8 cellular contexts compared by ENCODE assay signal in the genomic region with DNA sequence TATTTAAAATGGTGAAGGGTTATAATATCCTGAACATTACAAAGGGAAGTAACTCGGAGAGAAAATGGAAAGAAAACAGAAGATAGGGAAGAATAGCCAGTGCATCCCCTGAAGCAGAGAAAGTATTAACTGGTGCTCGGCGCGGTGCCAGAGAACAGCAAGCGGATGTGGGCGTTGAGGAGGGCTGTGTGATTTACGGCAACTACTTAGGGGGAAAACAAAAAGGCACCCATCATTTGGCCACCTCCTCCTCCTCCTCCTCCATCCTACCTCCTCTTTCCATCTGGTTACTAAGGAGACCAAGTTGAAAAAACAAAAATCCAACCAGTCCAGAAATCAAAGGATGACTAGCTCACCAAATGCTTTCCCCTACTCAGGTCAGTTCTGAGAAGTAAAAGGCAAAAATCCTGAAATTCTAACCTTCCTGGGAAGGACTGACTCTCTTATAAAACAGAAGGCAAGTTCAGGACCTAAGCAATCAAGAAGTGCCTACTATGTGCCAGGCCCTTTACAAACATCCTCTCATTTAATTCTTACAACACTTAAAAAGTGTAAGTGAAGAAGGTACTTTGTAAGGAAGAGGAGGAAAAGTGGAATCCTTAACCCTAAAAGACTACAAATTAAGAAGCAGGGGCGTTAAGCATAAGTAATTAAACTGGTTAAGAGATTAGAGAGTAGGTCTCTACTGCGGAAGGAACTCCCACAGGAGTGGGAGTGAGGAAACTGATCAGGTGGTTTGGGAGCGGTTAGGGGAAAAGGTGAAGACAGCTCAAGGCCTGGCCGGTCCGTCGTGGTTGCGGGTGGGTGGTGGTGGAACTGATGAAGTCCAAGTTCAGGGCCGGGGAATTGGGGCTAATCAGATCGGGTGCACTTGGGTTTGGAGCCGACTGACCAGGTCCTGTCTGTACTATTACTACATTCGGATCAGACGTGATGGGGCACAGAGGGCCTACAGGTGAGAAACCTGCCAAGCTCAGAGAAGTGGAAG. TPM values are rescaled to one million over a fixed set of nuclear protein-coding genes. Genes with fewer than 3 reads are reported as not detected.
DNase-seq lines count a peak whose midpoint lies in the region; ATAC-seq and TF ChIP-seq lines count a peak whose summit lies in the region.

No MANE protein-coding gene starts in this region.

- no peaks in the 10 kb centered on the region for H3K9me3 Mint-ChIP-seq in effector memory CD8-positive, alpha-beta T cell

- H3K4me1 ChIP-seq in mucosa of descending colon (ENCODE audit: low read depth) (peaks cover 15% of the 10 kb centered on the region), tibial nerve (peaks cover 0 to 46% (median 5%) of the 10 kb centered on the region in 4 donors)

- peak overlapping the region; percentile 93 to 94 for H3K27ac Mint-ChIP-seq in effector memory CD8-positive, alpha-beta T cell

- no peaks in the 10 kb centered on the region for H3K9me3 ChIP-seq in mucosa of descending colon
- H3K9me3 ChIP-seq in tibial nerve, result no peaks in the 10 kb centered on the region

- H3K4me3 ChIP-seq in GM06990 (replicated peaks; ENCODE audit: low read depth, low read length) (peak overlapping the region; percentile 80), mucosa of descending colon (peak overlapping the region; percentile 81), tibial nerve (peak overlapping the region; percentile 53 to 95 (median 72))

- H3K36me3 ChIP-seq in GM06990 (ENCODE audit: control insufficient read depth, insufficient read depth, low read length) (no peaks in the 10 kb centered on the region; the same call in 1 of the 2 replicates), mucosa of descending colon (ENCODE audit: low read depth) (no peaks in the 10 kb centered on the region), tibial nerve (peaks cover 0 to 23% (median 0%) of the 10 kb centered on the region in 3 donors)

- 9 to 10% methylated on average over 19 of the region's 19 CpGs for WGBS in tibial nerve, 2 donors

- H3K4me3 Mint-ChIP-seq in effector memory CD8-positive, alpha-beta T cell, result peak overlapping the region; percentile 88 to 97

- H3K27me3 ChIP-seq in GM06990 (replicated peaks; ENCODE audit: control insufficient read depth, insufficient read depth, low read length), result no peaks in the 10 kb centered on the region
- H3K27me3 ChIP-seq in tibial nerve, result no peaks in the 10 kb centered on the region

- ATAC-seq in effector memory CD8-positive, alpha-beta T cell (replicated peaks), result peak; percentile 46
- ATAC-seq in mucosa of descending colon, result peak; percentile 57
- no peak for ATAC-seq in GM19463 (IDR thresholded peaks at IDR 0.05; ENCODE audit: unreplicated experiment)
- ATAC-seq in GM19455 (IDR thresholded peaks at IDR 0.05; ENCODE audit: unreplicated experiment), result no peak

- no peak for TF ChIP-seq CTCF in GM06990 (IDR thresholded peaks at IDR 0.05; ENCODE audit: insufficient read depth, low read length, poor library complexity, severe bottlenecking)
- no peak for TF ChIP-seq CTCF in mucosa of descending colon (IDR thresholded peaks at IDR 0.05)
- TF ChIP-seq CTCF in tibial nerve (IDR thresholded peaks at IDR 0.05), result no peak

- H3K27me3 Mint-ChIP-seq in effector memory CD8-positive, alpha-beta T cell, result no peaks in the 10 kb centered on the region

- no peak for TF ChIP-seq EP300 in tibial nerve (IDR thresholded peaks at IDR 0.05)

- TF ChIP-seq POLR2A in tibial nerve (IDR thresholded peaks at IDR 0.05), result no peak

- H3K27ac ChIP-seq in tibial nerve, result peak overlapping the region in 2 of 4 donors; percentile 73 to 75

- intact Hi-C loops in mucosa of descending colon (cut with DNase I, micrococcal nuclease), result no loop called here

- peaks cover 27 to 42% of the 10 kb centered on the region in 2 donors for H3K4me1 Mint-ChIP-seq in effector memory CD8-positive, alpha-beta T cell (ENCODE audit: low read depth in 2 of 2)

- in situ Hi-C loops in KBM-7 (cut with MboI; ENCODE audit: low pct_unique_long_range_greater_than_20kb, low sequenced_read_pairs), result no loop called here

- DNase-seq in GM06990 (ENCODE audit: extremely low read depth, insufficient read length), result peak; percentile 12
- peak; percentile 57 for DNase-seq in KBM-7
- peak; percentile 4 for DNase-seq in T-helper 22 cell (ENCODE audit: low read depth)
- peak; percentile 29 to 32 (median 30) for DNase-seq in effector memory CD8-positive, alpha-beta T cell
- DNase-seq in mucosa of descending colon, result peak in 2 of 3 donors; percentile 14 to 33
- peak in 1 of 2 donors; percentile 17 for DNase-seq in tibial nerve (ENCODE audit: low spot score in 2 of 2)

- H3K36me3 Mint-ChIP-seq in effector memory CD8-positive, alpha-beta T cell (ENCODE audit: insufficient read depth), result peaks cover 38% of the 10 kb centered on the region

RNA-seq across cellular contexts. Expression of gene MED27, which starts 1.0 kb away (rescaled TPM):
- total RNA-seq in mucosa of descending colon (10 to 100 TPM; 13.0 to 16.3 (median 14.4) TPM), tibial nerve (10 to 100 TPM in 2 of 4 donors, 1 to 10 TPM in 2; 8.2 to 18.9 (median 11.8) TPM)

Comparison
In these comparisons a context has a peak if more than half of its experiments do, and no peak if none do; other contexts are left out.
1. ATAC-seq: peak in effector memory CD8-positive, alpha-beta T cell (single experiment) and mucosa of descending colon (single experiment); none in GM19463 (single experiment) and GM19455 (single experiment).
2. Peak in every context shown above with its lines, with median percentiles within 50 percentile points of each other: H3K4me3 ChIP-seq.